15 cellular contexts compared by ENCODE assay signal in genomic region chr12:116244474-116245090, GRCh38. TPM values are rescaled to one million over a fixed set of nuclear protein-coding genes. Genes with fewer than 3 reads are reported as not detected.
DNase-seq lines count a peak whose midpoint lies in the region; ATAC-seq, FAIRE-seq and TF ChIP-seq lines count a peak whose summit lies in the region.
"Had no signal": no experiment of that assay in that cellular context is flagged by ENCODE, and none has a peak within 500 bp of the region (broad histone marks: within the 10 kb centered on the region; RNA-seq: fewer than 3 reads in every experiment).

No MANE protein-coding gene starts in this region.

- DNase-seq in A549 (ENCODE audit: low read depth in 1 of 2, low spot score in 1 of 2): no peak
- DNase-seq in H9: peak; percentile 41
- DNase-seq in body of pancreas: no peak
- DNase-seq in naive thymus-derived CD4-positive, alpha-beta T cell: no peak
- no peak for DNase-seq in HCEC 1CT
- no peak for DNase-seq in cerebellum (ENCODE audit: low spot score)
- no peak for DNase-seq in SK-N-DZ (ENCODE audit: low spot score)
- no peak for DNase-seq in hypothalamus (lab: John Stamatoyannopoulos, UW)
- DNase-seq: activated CD4-positive, alpha-beta T cell treated with anti-CD3 and anti-CD28 coated beads, Interleukin-2, amount 10 ng/mL, durations not matched to agents 24 days and 14 days; amygdala; cortex of kidney; head of caudate nucleus; SHP77; upper lobe of right lung had no signal

- H2BK5ac ChIP-seq in H9 (ENCODE audit: insufficient read length, low read length): no peak overlapping the region

- H3K9ac ChIP-seq in H9 (ENCODE audit: extremely low read depth, insufficient read length, low read length): no peak overlapping the region

- TF ChIP-seq CTCF in A549 (IDR thresholded peaks at IDR 0.05) (no peak), H9 (conservative IDR thresholded peaks at IDR 0.05) (no peak), body of pancreas (IDR thresholded peaks at IDR 0.05) (no peak)

- H3K4me3 ChIP-seq in A549 (no peak overlapping the region), body of pancreas (no peak overlapping the region)
- H3K4me3 ChIP-seq in naive thymus-derived CD4-positive, alpha-beta T cell (ENCODE audit: low read length): no peak overlapping the region
- H3K4me3 ChIP-seq: esophagus muscularis mucosa, upper lobe of right lung had no signal

- H3K27ac ChIP-seq in A549: peak overlapping the region in 1 of 2 experiments; percentile 4; a peak in 2 of 6 replicates
- H3K27ac ChIP-seq in H9 (ENCODE audit: insufficient read length, low read depth, low read length): no peak overlapping the region
- peak overlapping the region in 3 of 4 donors; percentile 44 to 69 (median 51) for H3K27ac ChIP-seq in body of pancreas
- H3K27ac ChIP-seq in naive thymus-derived CD4-positive, alpha-beta T cell (ENCODE audit: low read depth, low read length): no peak overlapping the region
- H3K27ac ChIP-seq: upper lobe of right lung had no signal

- no peak for TF ChIP-seq RAD21 in A549 (conservative IDR thresholded peaks at IDR 0.05 in 1 of 2, IDR thresholded peaks at IDR 0.05 in 1 of 2)

- no peaks in the 10 kb centered on the region for H4K20me1 ChIP-seq in H9 (ENCODE audit: control insufficient read depth, insufficient read depth, insufficient read length)

- no peak overlapping the region for H3K56ac ChIP-seq in H9 (ENCODE audit: insufficient read length, low read depth, low read length)

- no peak overlapping the region for H3K14ac ChIP-seq in H9 (ENCODE audit: insufficient read depth, low read length)

- H4K91ac ChIP-seq in H9 (ENCODE audit: insufficient read length, low read depth, low read length): no peak overlapping the region

- POLR2A ChIA-PET in A549 (lab: Yijun Ruan, JAX): interaction anchor here (1.2 to 1.5 kb wide), 2 partner anchors 8 to 33 kb away, joined by 3 read pairs; partner anchors contain the start of gene MED13L
- POLR2A ChIA-PET in naive thymus-derived CD4-positive, alpha-beta T cell (lab: Charles Lee): no interaction called here

- WGBS in A549 (ENCODE audit: missing lambda C conversion rate): 77% methylated on average over 6 of the region's 6 CpGs
- no CpG with 5 or more reads among the region's 6 CpGs for WGBS in H9 (ENCODE audit: extremely low coverage, insufficient read length, low lambda C conversion rate)
- 70 to 76% methylated on average over 6 of the region's 6 CpGs for WGBS in body of pancreas, 2 donors

- no peak overlapping the region for H2BK15ac ChIP-seq in H9 (ENCODE audit: low read depth, low read length)

- H3K9me3 ChIP-seq in A549 (peaks cover 12% of the 10 kb centered on the region), H9 (ENCODE audit: control insufficient read depth, low read depth, low read length) (no peaks in the 10 kb centered on the region), body of pancreas (no peaks in the 10 kb centered on the region)
- H3K9me3 ChIP-seq in naive thymus-derived CD4-positive, alpha-beta T cell (ENCODE audit: control insufficient read depth in 2 of 3, low read length in 3 of 3): no peaks in the 10 kb centered on the region
- H3K9me3 ChIP-seq: esophagus muscularis mucosa, upper lobe of right lung had no signal

- H4K8ac ChIP-seq in H9 (replicated peaks; ENCODE audit: insufficient read length, low read depth, low read length): no peak overlapping the region

- H3K36me3 ChIP-seq in body of pancreas (replicated peaks in 1 of 2; ENCODE audit: insufficient read depth in 1 of 2, low read depth in 2 of 2): no peaks in the 10 kb centered on the region
- no peaks in the 10 kb centered on the region for H3K36me3 ChIP-seq in naive thymus-derived CD4-positive, alpha-beta T cell (ENCODE audit: control insufficient read depth in 2 of 3, insufficient read depth in 3 of 3, low read length in 3 of 3)
- H3K36me3 ChIP-seq: esophagus muscularis mucosa, upper lobe of right lung had no signal

- peaks cover 0 to 8% (median 2%) of the 10 kb centered on the region in 3 experiments; a peak in 3 of 7 replicates for H3K36me3 Mint-ChIP-seq in H9 (ENCODE audit: insufficient read depth in 1 of 3, low read depth in 3 of 3)
- H3K36me3 Mint-ChIP-seq in naive thymus-derived CD4-positive, alpha-beta T cell: peaks cover 0 to 7% (median 4%) of the 10 kb centered on the region in 5 donors

- H3T11ph ChIP-seq in H9 (ENCODE audit: low read length): no peak overlapping the region

- CTCF ChIA-PET in A549 (lab: Yijun Ruan, JAX): interaction anchor here (1.0 to 2.2 kb wide), 3 partner anchors 8 to 32 kb away, joined by 3 to 20 read pairs (median 6); no protein-coding TSS in a partner anchor
- CTCF ChIA-PET in naive thymus-derived CD4-positive, alpha-beta T cell (lab: Charles Lee): interaction anchor here (0.6 to 1.4 kb wide), 3 partner anchors 9 to 32 kb away, joined by 3 to 5 read pairs (median 4); no protein-coding TSS in a partner anchor

- H3K79me2 ChIP-seq in H9 (ENCODE audit: insufficient read depth, low read length): peaks cover 12% of the 10 kb centered on the region; the same call in 1 of the 2 replicates

- H3K79me1 ChIP-seq in H9 (ENCODE audit: insufficient read depth, low read depth, low read length, poor library complexity, severe bottlenecking): peaks cover 3% of the 10 kb centered on the region

- no peak overlapping the region for H3K4ac ChIP-seq in H9 (ENCODE audit: low read depth, low read length)

- H3K4me2 ChIP-seq in A549: peak overlapping the region; percentile 54
- no peak overlapping the region for H3K4me2 ChIP-seq in H9 (ENCODE audit: insufficient read depth, insufficient read length, low read length)

- peaks cover 58 to 61% of the 10 kb centered on the region in 2 experiments for H3K4me1 Mint-ChIP-seq in H9
- H3K4me1 Mint-ChIP-seq in naive thymus-derived CD4-positive, alpha-beta T cell: peaks cover 57 to 97% (median 87%) of the 10 kb centered on the region in 7 donors

- TF ChIP-seq EP300 in A549 (IDR thresholded peaks at IDR 0.05): no peak

- peak overlapping the region; percentile 74 to 96 (median 93); a peak in 6 of 7 replicates for H3K27ac Mint-ChIP-seq in H9
- peak overlapping the region in 8 of 9 donors; percentile 43 to 92 (median 63) for H3K27ac Mint-ChIP-seq in naive thymus-derived CD4-positive, alpha-beta T cell
- H3K27ac Mint-ChIP-seq: activated CD4-positive, alpha-beta T cell treated with anti-CD3 and anti-CD28 coated beads, Interleukin-2, amount 10 ng/mL, durations not matched to agents 24 days and 14 days had no signal

- H3K18ac ChIP-seq in H9 (ENCODE audit: insufficient read length, low read depth, low read length): no peak overlapping the region

- H3K23me2 ChIP-seq in H9 (ENCODE audit: insufficient read length, low read depth, low read length, poor library complexity, severe bottlenecking): no peaks in the 10 kb centered on the region

- H2AFZ ChIP-seq in H9 (ENCODE audit: low read length): no peak overlapping the region

- H3K4me1 ChIP-seq in A549 (peaks cover 43% of the 10 kb centered on the region), H9 (ENCODE audit: insufficient read depth, low read length) (peaks cover 4% of the 10 kb centered on the region; the same call in 1 of the 2 replicates), body of pancreas (peaks cover 72% of the 10 kb centered on the region)
- peaks cover 0 to 43% of the 10 kb centered on the region in 2 donors for H3K4me1 ChIP-seq in naive thymus-derived CD4-positive, alpha-beta T cell (ENCODE audit: control insufficient read depth in 2 of 2, insufficient read depth in 2 of 2, low read length in 2 of 2)

- H2BK120ac ChIP-seq in H9 (ENCODE audit: low read depth, low read length, poor library complexity, severe bottlenecking): no peak overlapping the region

- no peak overlapping the region for H2BK12ac ChIP-seq in H9 (ENCODE audit: insufficient read length, low read depth, low read length)

- no peak overlapping the region for H2BK20ac ChIP-seq in H9 (ENCODE audit: low read depth, low read length, poor library complexity, severe bottlenecking)

- H3K27me3 Mint-ChIP-seq in H9 (ENCODE audit: low read depth): no peaks in the 10 kb centered on the region
- H3K27me3 Mint-ChIP-seq in naive thymus-derived CD4-positive, alpha-beta T cell: no peaks in the 10 kb centered on the region
- H3K27me3 Mint-ChIP-seq: activated CD4-positive, alpha-beta T cell treated with anti-CD3 and anti-CD28 coated beads, Interleukin-2, amount 10 ng/mL, durations not matched to agents 24 days and 14 days had no signal

- no peak overlapping the region for H3K23ac ChIP-seq in H9 (ENCODE audit: insufficient read length, low read depth, low read length)

- intact Hi-C loops in body of pancreas (cut with DNase I): no loop called here
- intact Hi-C loops in naive thymus-derived CD4-positive, alpha-beta T cell (cut with micrococcal nuclease): loop anchor here in 1 of 2 donors (2.0 kb wide), 1 partner anchor 18 kb away; no protein-coding TSS in a partner anchor

- H3K27me3 ChIP-seq in H9 (ENCODE audit: insufficient read depth, low read length) (no peaks in the 10 kb centered on the region), body of pancreas (no peaks in the 10 kb centered on the region)
- H3K27me3 ChIP-seq in naive thymus-derived CD4-positive, alpha-beta T cell (ENCODE audit: control insufficient read depth in 2 of 2, insufficient read depth in 2 of 2, low read length in 2 of 2): no peaks in the 10 kb centered on the region
- H3K27me3 ChIP-seq: esophagus muscularis mucosa, upper lobe of right lung had no signal

- H3K9me3 Mint-ChIP-seq in H9: peaks cover 2 to 3% of the 10 kb centered on the region in 2 experiments; a peak in 4 of 5 replicates
- H3K9me3 Mint-ChIP-seq in naive thymus-derived CD4-positive, alpha-beta T cell: peaks cover 0 to 5% (median 2%) of the 10 kb centered on the region in 11 donors

- FAIRE-seq in A549 (lab: Jason Lieb, UNC): no peak

- no peak overlapping the region for H3K4me3 Mint-ChIP-seq in H9
- H3K4me3 Mint-ChIP-seq in naive thymus-derived CD4-positive, alpha-beta T cell: peak overlapping the region in 9 of 10 donors; percentile 9 to 67 (median 36)
- H3K4me3 Mint-ChIP-seq: activated CD4-positive, alpha-beta T cell treated with anti-CD3 and anti-CD28 coated beads, Interleukin-2, amount 10 ng/mL, durations not matched to agents 24 days and 14 days had no signal

- H4K5ac ChIP-seq in H9 (ENCODE audit: insufficient read length, low read depth, low read length): no peak overlapping the region

- H2AK5ac ChIP-seq in H9 (ENCODE audit: insufficient read length, low read length): no peak overlapping the region

- ATAC-seq in A549: peak in 1 of 2 experiments; percentile 51; a peak in 3 of 6 replicates
- no peak for ATAC-seq in body of pancreas
- ATAC-seq in naive thymus-derived CD4-positive, alpha-beta T cell: peak; percentile 16

- no peak for TF ChIP-seq POLR2A in A549 (IDR thresholded peaks at IDR 0.05; ENCODE audit: low read length)
- TF ChIP-seq POLR2A in body of pancreas (IDR thresholded peaks at IDR 0.05): no peak

RNA-seq across cellular contexts. Expression of gene MED13L, which starts 32.9 kb away (rescaled TPM):
- polyA plus RNA-seq in A549 (2011; rRNA removed) (126 and 134 TPM in 2 replicates), A549 (2017; fragmentation: RNase III; extraction: RNeasy Plus Mini Kit Qiagen cat#74134 plus additional on column Dnase treatment) (23.2 to 27.7 TPM (median 25.9 TPM) in 3 replicates)
- 21.5 and 29.3 TPM in 2 replicates for polyA plus RNA-seq in A549 (2012; cell fraction: cytosol; rRNA removed)
- 22.3 and 36.4 TPM in 2 replicates for polyA plus RNA-seq in A549 (2012; cell fraction: nucleus; rRNA removed)
- polyA minus RNA-seq in A549 (2011; rRNA and poly(A)+ RNA removed): 321 and 335 TPM in 2 replicates
- total RNA-seq in H9 (2021) (51.3 and 52.4 TPM in 2 replicates), body of pancreas (10 to 100 TPM; 65.9 to 72.6 TPM), cerebellum (184 TPM)
- total RNA-seq in naive thymus-derived CD4-positive, alpha-beta T cell: 100 to 1,000 TPM in 4 of 5 experiments, 10 to 100 TPM in 1; 94.0 to 283 (median 180) TPM
- polyA plus RNA-seq in naive thymus-derived CD4-positive, alpha-beta T cell: 10 to 100 TPM in 1 of 2 donors, 1 to 10 TPM in 1; 8.3 to 12.9 TPM
- 15.1 and 23.1 TPM in 2 replicates for polyA plus RNA-seq in SK-N-DZ (2014; cell fraction: cytosol; rRNA removed)
- 12.0 and 24.7 TPM in 2 replicates for polyA plus RNA-seq in SK-N-DZ (2014; cell fraction: nucleus; rRNA removed)

Comparison
In these comparisons a context has a peak if more than half of its experiments do, and no peak if none do; other contexts are left out.
1. H3K27ac ChIP-seq: peak in body of pancreas (3 of 4); none in H9 (single experiment) and naive thymus-derived CD4-positive, alpha-beta T cell (single experiment).
2. H3K4me3 Mint-ChIP-seq: peak in naive thymus-derived CD4-positive, alpha-beta T cell (9 of 10); none in H9 (0 of 2).